ENCODE assay signal across 9 cellular contexts in genomic region chr10:120423350-120424197, GRCh38. TPM values are rescaled to one million over a fixed set of nuclear protein-coding genes. Genes with fewer than 3 reads are reported as not detected.
DNase-seq lines count a peak whose midpoint lies in the region; ATAC-seq, FAIRE-seq and TF ChIP-seq lines count a peak whose summit lies in the region.
"Had no signal": no experiment of that assay in that cellular context is flagged by ENCODE, and none has a peak within 500 bp of the region (broad histone marks: within the 10 kb centered on the region; RNA-seq: fewer than 3 reads in every experiment).

No MANE protein-coding gene starts in this region.

- H3K27me3 ChIP-seq in HAP-1 (ENCODE audit: low read depth) (peaks cover 4% of the 10 kb centered on the region; the same call in 1 of the 2 replicates), keratinocyte (ENCODE audit: control insufficient read depth, extremely low read depth, insufficient read depth, low read length) (no peaks in the 10 kb centered on the region)

- no peak overlapping the region for H3K9ac ChIP-seq in keratinocyte (ENCODE audit: control insufficient read depth, extremely low read depth, insufficient read depth, low read length)

- no peak for ATAC-seq in GM21381 (IDR thresholded peaks at IDR 0.05; ENCODE audit: unreplicated experiment)

- peak; percentile 88 to 91 (median 89) for TF ChIP-seq CTCF in keratinocyte (optimal IDR thresholded peaks at IDR 0.05 in 1 of 3, IDR thresholded peaks at IDR 0.05 in 1 of 3, conservative IDR thresholded peaks at IDR 0.05 in 1 of 3; ENCODE audit: extremely low read depth in 1 of 3, insufficient read depth in 2 of 3, low read length in 3 of 3)

- H3K9me3 ChIP-seq in HAP-1 (no peaks in the 10 kb centered on the region), keratinocyte (ENCODE audit: control insufficient read depth, low read depth, low read length) (no peaks in the 10 kb centered on the region)

- H4K20me1 ChIP-seq in keratinocyte (ENCODE audit: control insufficient read depth, extremely low read depth, insufficient read depth, low read length) = no peaks in the 10 kb centered on the region

- in situ Hi-C loops in HAP-1 (cut with MboI; ENCODE audit: low sequenced_read_pairs) = loop anchor here (5.0 kb wide), 1 partner anchor 314 kb away; no protein-coding TSS in a partner anchor

- H3K27ac ChIP-seq in keratinocyte (ENCODE audit: control insufficient read depth, insufficient read depth, low read length) = no peak overlapping the region

- H3K36me3 ChIP-seq in HAP-1 (replicated peaks) (no peaks in the 10 kb centered on the region), keratinocyte (ENCODE audit: control insufficient read depth in 2 of 2, extremely low read depth in 1 of 2, insufficient read depth in 2 of 2, low read length in 2 of 2) (no peaks in the 10 kb centered on the region)

- no peak overlapping the region for H3K4me3 ChIP-seq in HAP-1
- no peak overlapping the region for H3K4me3 ChIP-seq in keratinocyte (ENCODE audit: control insufficient read depth in 2 of 3, extremely low read depth in 1 of 3, insufficient read depth in 2 of 3, low read depth in 1 of 3, low read length in 3 of 3)

- no peak overlapping the region for H3K4me2 ChIP-seq in keratinocyte (ENCODE audit: control insufficient read depth, extremely low read depth, insufficient read depth, low read depth, low read length)

- H3K4me1 ChIP-seq in HAP-1 = no peaks in the 10 kb centered on the region
- H3K4me1 ChIP-seq in keratinocyte (ENCODE audit: control insufficient read depth, extremely low read depth, insufficient read depth, low read length) = peaks cover 11% of the 10 kb centered on the region

- H2AFZ ChIP-seq in keratinocyte (ENCODE audit: control insufficient read depth, low read length) = no peak overlapping the region

- DNase-seq in activated T-cell treated with anti-CD3 and anti-CD28 coated beads, Interleukin-2, amount 50 U/mL, for 48 hours = peak; percentile 35 to 39
- DNase-seq in activated T-cell treated with anti-CD3 and anti-CD28 coated beads, Interleukin-2, amount 50 U/mL, for 1 hour = no peak
- DNase-seq in HAP-1 (ENCODE audit: low spot score in 2 of 2) = peak; percentile 27 to 67
- DNase-seq in NCI-H345 treated with DMSO at 0.1 percent for 48 hours (lab: John Stamatoyannopoulos, UW; ENCODE audit: unreplicated experiment) = peak; percentile 3
- peak; percentile 88 for DNase-seq in astrocyte of the hippocampus (ENCODE audit: low read depth, low spot score)
- no peak for DNase-seq in keratinocyte (ENCODE audit: low read depth, low spot score)
- peak; percentile 2 for DNase-seq in stimulated activated CD8-positive, alpha-beta memory T cell treated with anti-CD3 and anti-CD28 coated beads, Interleukin-2, amount 100 ng/mL, for 48 hours (ENCODE audit: low read depth in 2 of 2)

- dilution Hi-C loops in keratinocyte (cut with MboI; ENCODE audit: extremely low pct_ligation_motif_present, low sequenced_read_pairs) = no loop called here

- no peaks in the 10 kb centered on the region for H3K9me1 ChIP-seq in keratinocyte (ENCODE audit: control insufficient read depth, extremely low read depth, insufficient read depth, low read length)

- peak; percentile 80 for FAIRE-seq in keratinocyte (lab: Jason Lieb, UNC)
- FAIRE-seq: endometrium had no signal

- no peaks in the 10 kb centered on the region for H3K79me2 ChIP-seq in keratinocyte (ENCODE audit: control insufficient read depth, insufficient read depth, low read length)

RNA-seq across cellular contexts. Expression of gene PLPP4, which starts 33.5 kb away (rescaled TPM):
- polyA plus RNA-seq in keratinocyte = 0.76 to 1.1 TPM (median 0.99 TPM) in 3 replicates
- not detected for polyA plus RNA-seq in keratinocyte (2011; ENCODE audit: low read depth)
- 1.4 and 1.6 TPM in 2 replicates for polyA plus RNA-seq in keratinocyte (2011; cell fraction: cytosol; rRNA removed)
- polyA plus RNA-seq in keratinocyte (2011; cell fraction: nucleus; rRNA removed) = 0.65 and 2.2 TPM in 2 replicates
- 0.34 and 0.89 TPM in 2 replicates for polyA plus RNA-seq in keratinocyte (2012; ENCODE audit: low replicate concordance)
- polyA minus RNA-seq in keratinocyte = 0.56 to 0.85 TPM (median 0.80 TPM) in 3 replicates
- polyA minus RNA-seq in keratinocyte (2011; cell fraction: cytosol; rRNA and poly(A)+ RNA removed) = not detected
- polyA minus RNA-seq in keratinocyte (2011; cell fraction: nucleus; rRNA and poly(A)+ RNA removed) = 1.2 TPM in 1 of 2 replicates, not detected in the other

Comparison
In these comparisons a context has a peak if more than half of its experiments do, and no peak if none do; other contexts are left out.
1. DNase-seq: peak in activated T-cell treated with anti-CD3 and anti-CD28 coated beads, Interleukin-2, amount 50 U/mL, for 48 hours (2 of 2), HAP-1 (2 of 2), NCI-H345 treated with DMSO at 0.1 percent for 48 hours (single experiment), astrocyte of the hippocampus (single experiment) and stimulated activated CD8-positive, alpha-beta memory T cell treated with anti-CD3 and anti-CD28 coated beads, Interleukin-2, amount 100 ng/mL, for 48 hours (2 of 2); none in activated T-cell treated with anti-CD3 and anti-CD28 coated beads, Interleukin-2, amount 50 U/mL, for 1 hour (single experiment) and keratinocyte (single experiment).